ENCODE assay signal across 14 cellular contexts in the genomic region with DNA sequence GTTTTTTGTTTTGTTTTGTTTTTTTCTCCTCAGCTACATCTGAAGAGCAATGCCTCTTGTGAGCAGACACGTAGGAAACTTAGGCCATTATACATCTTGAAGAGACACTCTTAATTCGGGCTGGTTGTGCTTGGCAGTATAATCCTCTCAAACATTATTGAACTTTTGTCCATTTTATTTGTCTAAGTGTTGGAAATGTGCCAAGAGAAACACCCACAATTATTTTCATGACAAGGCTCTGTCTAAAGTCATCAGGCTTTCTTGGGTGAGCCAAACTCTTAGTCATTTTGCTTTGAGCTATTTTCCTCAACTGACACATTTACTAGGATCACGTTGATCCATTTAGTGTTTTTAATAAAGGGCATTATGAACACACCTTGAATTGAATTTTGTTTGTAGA. TPM values are rescaled to one million over a fixed set of nuclear protein-coding genes. Genes with fewer than 3 reads are reported as not detected.
DNase-seq lines count a peak whose midpoint lies in the region; ATAC-seq and TF ChIP-seq lines count a peak whose summit lies in the region.
"Had no signal": no experiment of that assay in that cellular context is flagged by ENCODE, and none has a peak within 500 bp of the region (broad histone marks: within the 10 kb centered on the region; RNA-seq: fewer than 3 reads in every experiment).

No MANE protein-coding gene starts in this region.

- no peak overlapping the region for H2BK120ac ChIP-seq in mesenchymal stem cell (ENCODE audit: low read depth, low read length)

- 80% methylated on average over 1 of the region's 3 CpGs for WGBS in mesenchymal stem cell
- WGBS in thyroid gland, 2 donors = 39 to 53% methylated on average over 3 of the region's 3 CpGs

- no peak overlapping the region for H2BK5ac ChIP-seq in mesenchymal stem cell (ENCODE audit: low read depth, low read length, poor library complexity, severe bottlenecking)

- H4K8ac ChIP-seq in mesenchymal stem cell (ENCODE audit: low read length) = no peak overlapping the region

- no peaks in the 10 kb centered on the region for H3K36me3 ChIP-seq in mesenchymal stem cell (ENCODE audit: control insufficient read depth in 1 of 2, insufficient read depth in 2 of 2, low read depth in 1 of 2, low read length in 2 of 2)
- H3K36me3 ChIP-seq in thyroid gland = no peaks in the 10 kb centered on the region
- H3K36me3 ChIP-seq: BE2C had no signal

- H3K4me1 ChIP-seq in mesenchymal stem cell (ENCODE audit: control insufficient read depth, insufficient read depth, low read depth, low read length) (no peaks in the 10 kb centered on the region), thyroid gland (no peaks in the 10 kb centered on the region)
- H3K4me1 ChIP-seq: BE2C had no signal

- H3K9me3 ChIP-seq in mesenchymal stem cell (ENCODE audit: control insufficient read depth, low read length) (no peaks in the 10 kb centered on the region), thyroid gland (no peaks in the 10 kb centered on the region)
- H3K9me3 ChIP-seq: BE2C had no signal

- ATAC-seq in stimulated activated naive CD8-positive, alpha-beta T cell treated with anti-CD3 and anti-CD28 coated beads, Interleukin-15, Interleukin-2, amounts not matched to agents 100 U/mL and 50 U/mL, for 24 hours = no peak
- ATAC-seq: stimulated activated naive CD8-positive, alpha-beta T cell treated with anti-CD3 and anti-CD28 coated beads, Interleukin-15, amount 100 ng/mL, for 72 hours had no signal

- peak overlapping the region; percentile 41 for H3K9ac ChIP-seq in mesenchymal stem cell (ENCODE audit: low read length)

- H3K23ac ChIP-seq in mesenchymal stem cell (ENCODE audit: low read length in 2 of 2) = no peak overlapping the region

- H2AFZ ChIP-seq in mesenchymal stem cell (ENCODE audit: low read depth, low read length) = no peak overlapping the region

- H3K27me3 ChIP-seq in mesenchymal stem cell (ENCODE audit: control insufficient read depth in 1 of 2, insufficient read depth in 1 of 2, low read length in 2 of 2) = no peaks in the 10 kb centered on the region
- H3K27me3 ChIP-seq in thyroid gland = peaks cover 3% of the 10 kb centered on the region

- H3K18ac ChIP-seq in mesenchymal stem cell (ENCODE audit: low read depth in 1 of 2, low read length in 2 of 2) = no peak overlapping the region

- DNase-seq in DMS53 (lab: John Stamatoyannopoulos, UW) = peak; percentile 45
- peak; percentile 58 for DNase-seq in NCI-H146 treated with DMSO at 0.1 percent for 48 hours (lab: John Stamatoyannopoulos, UW; ENCODE audit: unreplicated experiment)
- DNase-seq in brain pericyte (ENCODE audit: low read depth, low spot score) = peak; percentile 64
- DNase-seq in mesenchymal stem cell = no peak
- DNase-seq in thyroid gland = no peak
- no peak for DNase-seq in SHP77 (lab: John Stamatoyannopoulos, UW)
- no peak for DNase-seq in stimulated activated naive CD8-positive, alpha-beta T cell treated with anti-CD3 and anti-CD28 coated beads, Interleukin-15, Interleukin-2, amounts not matched to agents 100 U/mL and 50 U/mL, for 24 hours
- no peak for DNase-seq in caudate nucleus (lab: John Stamatoyannopoulos, UW)
- DNase-seq: activated CD8-positive, alpha-beta memory T cell treated with anti-CD3 and anti-CD28 coated beads for 24 hours; amygdala; BE2C; IMR-90; stimulated activated naive CD8-positive, alpha-beta T cell treated with anti-CD3 and anti-CD28 coated beads, Interleukin-15, amount 100 ng/mL, for 72 hours had no signal

- H3K4me2 ChIP-seq in mesenchymal stem cell (ENCODE audit: low read length, poor library complexity, severe bottlenecking) = no peak overlapping the region

- H3K79me1 ChIP-seq in mesenchymal stem cell (replicated peaks; ENCODE audit: low read length, poor library complexity, severe bottlenecking) = no peaks in the 10 kb centered on the region

- H3K4me3 ChIP-seq in mesenchymal stem cell (ENCODE audit: insufficient read depth in 1 of 2, low read depth in 1 of 2, low read length in 2 of 2) = no peak overlapping the region
- no peak overlapping the region for H3K4me3 ChIP-seq in thyroid gland (replicated peaks in 1 of 3)

- H3K14ac ChIP-seq in mesenchymal stem cell (ENCODE audit: low read length in 2 of 2) = no peak overlapping the region

- H2BK12ac ChIP-seq in mesenchymal stem cell (ENCODE audit: low read length in 2 of 2) = no peak overlapping the region

- no peak overlapping the region for H3K27ac ChIP-seq in mesenchymal stem cell (ENCODE audit: low read length, poor library complexity, severe bottlenecking)
- H3K27ac ChIP-seq in thyroid gland = no peak overlapping the region
- no peak overlapping the region for H3K27ac ChIP-seq in caudate nucleus (ENCODE audit: low read depth, low read length)

- no peak overlapping the region for H3K4ac ChIP-seq in mesenchymal stem cell (ENCODE audit: low read depth in 1 of 2, low read length in 2 of 2)

- no peak overlapping the region for H2BK15ac ChIP-seq in mesenchymal stem cell (ENCODE audit: low read depth, poor library complexity, severe bottlenecking)

- H2AK5ac ChIP-seq in mesenchymal stem cell (ENCODE audit: low read length, severe bottlenecking) = no peak overlapping the region

- TF ChIP-seq POLR2A in thyroid gland (IDR thresholded peaks at IDR 0.05) = no peak

- no peak for TF ChIP-seq CTCF in thyroid gland (IDR thresholded peaks at IDR 0.05)

- intact Hi-C loops in thyroid gland (cut with DNase I) = no loop called here

- no peak overlapping the region for H4K91ac ChIP-seq in mesenchymal stem cell (ENCODE audit: low read length)

RNA-seq across cellular contexts. Expression of gene RERGL, which starts 51.6 kb away (rescaled TPM):
- polyA plus RNA-seq in mesenchymal stem cell (2013, experiment 1 of 2) = not detected
- polyA plus RNA-seq in mesenchymal stem cell (2013, experiment 2 of 2) = not detected
- total RNA-seq in thyroid gland = 10 to 100 TPM in 1 of 4 donors, 1 to 10 TPM in 3; 2.2 to 15.5 (median 4.8) TPM
- total RNA-seq: IMR-90; T-helper 1 cell treated with Interleukin-12 subunit alpha and Interleukin-12 subunit beta and Interleukin-4 antibody, amounts not matched to agents 30 ng/mL and 1 ng/mL, for 36 hours had no signal

Comparison
In these comparisons a context has a peak if more than half of its experiments do, and no peak if none do; other contexts are left out.
1. DNase-seq: peak in DMS53 (single experiment), NCI-H146 treated with DMSO at 0.1 percent for 48 hours (single experiment) and brain pericyte (single experiment); none in mesenchymal stem cell (single experiment), thyroid gland (0 of 2), SHP77 (0 of 2), stimulated activated naive CD8-positive, alpha-beta T cell treated with anti-CD3 and anti-CD28 coated beads, Interleukin-15, Interleukin-2, amounts not matched to agents 100 U/mL and 50 U/mL, for 24 hours (single experiment) and caudate nucleus (0 of 61).